1 cellular context compared by ENCODE assay signal in the genomic region with DNA sequence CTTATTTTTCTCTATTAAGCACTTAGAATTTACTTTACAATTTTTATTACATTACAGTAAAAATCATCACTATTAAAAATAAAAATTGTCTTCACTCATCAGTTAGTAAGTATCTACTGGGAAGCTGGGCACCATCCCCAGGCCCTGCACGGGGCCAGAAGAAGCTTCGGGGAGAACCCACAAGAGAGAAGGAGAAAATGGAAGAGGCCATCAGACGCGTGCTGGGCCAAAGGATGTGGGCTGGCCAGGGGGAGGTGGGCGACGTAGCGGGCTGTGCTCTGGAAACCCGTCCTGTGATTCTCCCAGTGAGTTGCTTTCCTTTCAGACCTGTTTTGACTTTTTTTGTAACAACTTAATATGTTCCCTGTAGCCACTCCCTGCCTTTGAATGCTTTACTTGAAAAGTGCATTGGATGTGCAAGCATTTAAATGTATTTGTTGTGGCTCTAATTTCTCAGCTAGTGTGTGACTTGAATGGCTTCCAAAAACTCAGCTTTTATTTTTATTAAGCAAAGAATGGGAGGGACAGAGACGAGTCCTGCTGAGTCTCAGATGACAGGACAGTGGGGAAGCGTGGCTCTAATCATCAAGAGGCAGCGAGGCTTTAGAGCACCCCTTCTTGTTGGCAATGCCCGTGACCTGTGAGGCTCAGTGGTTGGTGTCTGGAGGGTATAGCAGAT.
TF ChIP-seq lines count a peak whose summit lies in the region.

No MANE protein-coding gene starts in this region.

TF ChIP-seq in WTC11, 78 proteins besides CTCF, POLR2A, EP300 and RAD21 (continued from another document):
- TF ChIP-seq, protein P1, sequence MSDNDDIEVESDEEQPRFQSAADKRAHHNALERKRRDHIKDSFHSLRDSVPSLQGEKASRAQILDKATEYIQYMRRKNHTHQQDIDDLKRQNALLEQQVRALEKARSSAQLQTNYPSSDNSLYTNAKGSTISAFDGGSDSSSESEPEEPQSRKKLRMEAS (CRISPR knock-in tag; IDR thresholded peaks at IDR 0.05) = no peak
- TF ChIP-seq FOXP1 (CRISPR knock-in tag; IDR thresholded peaks at IDR 0.05; ENCODE audit: borderline replicate concordance) (no peak), ZNF232 (CRISPR knock-in tag; IDR thresholded peaks at IDR 0.05) (no peak), GRHL2 (CRISPR knock-in tag; IDR thresholded peaks at IDR 0.05; ENCODE audit: insufficient replicate concordance, severe bottlenecking) (no peak), NFATC4 (CRISPR knock-in tag; IDR thresholded peaks at IDR 0.05) (no peak), ZNF671 (CRISPR knock-in tag; IDR thresholded peaks at IDR 0.05) (no peak), EMX1 (CRISPR knock-in tag; IDR thresholded peaks at IDR 0.05) (no peak), GABPB1 (CRISPR knock-in tag; IDR thresholded peaks at IDR 0.05) (no peak), KAT7 (CRISPR knock-in tag; IDR thresholded peaks at IDR 0.05; ENCODE audit: borderline replicate concordance) (no peak), ELF4 (CRISPR knock-in tag; IDR thresholded peaks at IDR 0.05; ENCODE audit: low read depth) (no peak), RELA (CRISPR knock-in tag; IDR thresholded peaks at IDR 0.05; ENCODE audit: borderline replicate concordance) (no peak), TCF7 (CRISPR knock-in tag; IDR thresholded peaks at IDR 0.05; ENCODE audit: low read depth) (no peak), ZNF138 (CRISPR knock-in tag; conservative IDR thresholded peaks at IDR 0.05) (no peak), SOX15 (CRISPR knock-in tag; IDR thresholded peaks at IDR 0.05) (no peak), OVOL2 (CRISPR knock-in tag; IDR thresholded peaks at IDR 0.05; ENCODE audit: borderline replicate concordance) (no peak)
- TF ChIP-seq, protein P2, sequence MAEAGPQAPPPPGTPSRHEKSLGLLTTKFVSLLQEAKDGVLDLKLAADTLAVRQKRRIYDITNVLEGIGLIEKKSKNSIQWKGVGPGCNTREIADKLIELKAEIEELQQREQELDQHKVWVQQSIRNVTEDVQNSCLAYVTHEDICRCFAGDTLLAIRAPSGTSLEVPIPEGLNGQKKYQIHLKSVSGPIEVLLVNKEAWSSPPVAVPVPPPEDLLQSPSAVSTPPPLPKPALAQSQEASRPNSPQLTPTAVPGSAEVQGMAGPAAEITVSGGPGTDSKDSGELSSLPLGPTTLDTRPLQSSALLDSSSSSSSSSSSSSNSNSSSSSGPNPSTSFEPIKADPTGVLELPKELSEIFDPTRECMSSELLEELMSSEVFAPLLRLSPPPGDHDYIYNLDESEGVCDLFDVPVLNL (CRISPR knock-in tag; IDR thresholded peaks at IDR 0.05; ENCODE audit: borderline replicate concordance, low read depth) = no peak
- TF ChIP-seq, protein P3, sequence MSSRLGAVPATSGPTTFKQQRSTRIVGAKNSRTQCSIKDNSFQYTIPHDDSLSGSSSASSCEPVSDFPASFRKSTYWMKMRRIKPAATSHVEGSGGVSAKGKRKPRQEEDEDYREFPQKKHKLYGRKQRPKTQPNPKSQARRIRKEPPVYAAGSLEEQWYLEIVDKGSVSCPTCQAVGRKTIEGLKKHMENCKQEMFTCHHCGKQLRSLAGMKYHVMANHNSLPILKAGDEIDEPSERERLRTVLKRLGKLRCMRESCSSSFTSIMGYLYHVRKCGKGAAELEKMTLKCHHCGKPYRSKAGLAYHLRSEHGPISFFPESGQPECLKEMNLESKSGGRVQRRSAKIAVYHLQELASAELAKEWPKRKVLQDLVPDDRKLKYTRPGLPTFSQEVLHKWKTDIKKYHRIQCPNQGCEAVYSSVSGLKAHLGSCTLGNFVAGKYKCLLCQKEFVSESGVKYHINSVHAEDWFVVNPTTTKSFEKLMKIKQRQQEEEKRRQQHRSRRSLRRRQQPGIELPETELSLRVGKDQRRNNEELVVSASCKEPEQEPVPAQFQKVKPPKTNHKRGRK (CRISPR knock-in tag; IDR thresholded peaks at IDR 0.05; ENCODE audit: borderline replicate concordance) = no peak
- TF ChIP-seq, protein P4, sequence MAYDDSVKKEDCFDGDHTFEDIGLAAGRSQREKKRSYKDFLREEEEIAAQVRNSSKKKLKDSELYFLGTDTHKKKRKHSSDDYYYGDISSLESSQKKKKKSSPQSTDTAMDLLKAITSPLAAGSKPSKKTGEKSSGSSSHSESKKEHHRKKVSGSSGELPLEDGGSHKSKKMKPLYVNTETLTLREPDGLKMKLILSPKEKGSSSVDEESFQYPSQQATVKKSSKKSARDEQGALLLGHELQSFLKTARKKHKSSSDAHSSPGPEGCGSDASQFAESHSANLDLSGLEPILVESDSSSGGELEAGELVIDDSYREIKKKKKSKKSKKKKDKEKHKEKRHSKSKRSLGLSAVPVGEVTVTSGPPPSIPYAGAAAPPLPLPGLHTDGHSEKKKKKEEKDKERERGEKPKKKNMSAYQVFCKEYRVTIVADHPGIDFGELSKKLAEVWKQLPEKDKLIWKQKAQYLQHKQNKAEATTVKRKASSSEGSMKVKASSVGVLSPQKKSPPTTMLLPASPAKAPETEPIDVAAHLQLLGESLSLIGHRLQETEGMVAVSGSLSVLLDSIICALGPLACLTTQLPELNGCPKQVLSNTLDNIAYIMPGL (CRISPR knock-in tag; IDR thresholded peaks at IDR 0.05) = no peak
